Comparison of ENCODE assay signal across 1 cellular context in genomic region chr11:27392715-27393114, GRCh38.
TF ChIP-seq lines count a peak whose summit lies in the region.

No MANE protein-coding gene starts in this region.

TF ChIP-seq in WTC11, 78 proteins besides CTCF, POLR2A, EP300 and RAD21 (continued from another document):
- TF ChIP-seq ATF6 (CRISPR knock-in tag; IDR thresholded peaks at IDR 0.05), result no peak
- no peak for TF ChIP-seq NR1H2 (CRISPR knock-in tag; IDR thresholded peaks at IDR 0.05)
- no peak for TF ChIP-seq ZBTB21 (CRISPR knock-in tag; IDR thresholded peaks at IDR 0.05; ENCODE audit: borderline replicate concordance)
- TF ChIP-seq SMAD4 (CRISPR knock-in tag; IDR thresholded peaks at IDR 0.05), result no peak
- no peak for TF ChIP-seq ATF1 (CRISPR knock-in tag; IDR thresholded peaks at IDR 0.05)
